In genomic region chr12:108317303-108318283, GRCh38 we compare ENCODE assay signal across 22 cellular contexts. TPM values are rescaled to one million over a fixed set of nuclear protein-coding genes. Genes with fewer than 3 reads are reported as not detected.
"Had no signal": no experiment of that assay in that cellular context is flagged by ENCODE, and none has a peak within 500 bp of the region (broad histone marks: within the 10 kb centered on the region; RNA-seq: fewer than 3 reads in every experiment).

No MANE protein-coding gene starts in this region.

- H3K27me3 ChIP-seq: body of pancreas, cardiac muscle cell, tibial nerve, uterus had no signal

- H3K4me1 ChIP-seq: foreskin keratinocyte, prostate gland had no signal

- H3K36me3 Mint-ChIP-seq: activated CD4-positive, alpha-beta memory T cell treated with anti-CD3 and anti-CD28 coated beads for 36 hours; mesothelial cell of epicardium; naive thymus-derived CD8-positive, alpha-beta T cell; WTC11 had no signal

- DNase-seq: activated CD4-positive, alpha-beta memory T cell treated with anti-CD3 and anti-CD28 coated beads for 36 hours; activated CD4-positive, alpha-beta T cell treated with anti-CD3 and anti-CD28 coated beads for 36 hours; activated effector memory CD4-positive, alpha-beta T cell treated with Interleukin-2 at 50 U/mL for 16 hours; activated naive CD4-positive, alpha-beta T cell treated with anti-CD3 and anti-CD28 coated beads for 36 hours; activated T-cell treated with anti-CD3 and anti-CD28 coated beads, Interleukin-2, amount 50 U/mL, for 72 hours; body of pancreas; dermis blood vessel endothelial cell; effector memory CD4-positive, alpha-beta T cell; foreskin keratinocyte; naive thymus-derived CD8-positive, alpha-beta T cell; stimulated activated CD4-positive, alpha-beta T cell treated with anti-CD3 and anti-CD28 coated beads, Interleukin-1b, Interleukin-23, amount 100 ng/mL, for 48 hours; T1000; uterus had no signal

- H3K9me3 Mint-ChIP-seq: activated CD4-positive, alpha-beta memory T cell treated with anti-CD3 and anti-CD28 coated beads for 36 hours; activated naive CD4-positive, alpha-beta T cell treated with anti-CD3 and anti-CD28 coated beads for 36 hours; mesothelial cell of epicardium; stimulated activated naive CD8-positive, alpha-beta T cell treated with anti-CD3 and anti-CD28 coated beads, Interleukin-15, Interleukin-2, amounts not matched to agents 100 ng/mL and 50 ng/mL, for 24 hours; T-helper 1 cell treated with Interleukin-12 subunit alpha and Interleukin-12 subunit beta and Interleukin-4 antibody, amounts not matched to agents 30 μg/mL and 1 μg/mL, for 36 hours had no signal

- H3K9me3 ChIP-seq: body of pancreas, prostate gland, tibial nerve, uterus had no signal

- H3K27ac Mint-ChIP-seq: activated CD4-positive, alpha-beta memory T cell treated with anti-CD3 and anti-CD28 coated beads for 36 hours; activated CD4-positive, alpha-beta T cell treated with anti-CD3 and anti-CD28 coated beads for 36 hours; activated naive CD4-positive, alpha-beta T cell treated with anti-CD3 and anti-CD28 coated beads for 36 hours; activated T-cell treated with anti-CD3 and anti-CD28 coated beads, Interleukin-2, amount 50 U/mL, for 72 hours; mesothelial cell of epicardium; naive thymus-derived CD8-positive, alpha-beta T cell; stimulated activated naive CD8-positive, alpha-beta T cell treated with anti-CD3 and anti-CD28 coated beads, Interleukin-15, Interleukin-2, amounts not matched to agents 100 ng/mL and 50 ng/mL, for 24 hours; T-helper 1 cell treated with Interleukin-12 subunit alpha and Interleukin-12 subunit beta and Interleukin-4 antibody, amounts not matched to agents 30 μg/mL and 1 μg/mL, for 36 hours; WTC11 had no signal

- ATAC-seq: activated CD4-positive, alpha-beta T cell treated with anti-CD3 and anti-CD28 coated beads for 36 hours; activated T-cell treated with anti-CD3 and anti-CD28 coated beads, Interleukin-2, amount 50 U/mL, for 72 hours; body of pancreas; foreskin keratinocyte; left lobe of liver; naive thymus-derived CD8-positive, alpha-beta T cell had no signal

- H3K4me3 Mint-ChIP-seq: activated CD4-positive, alpha-beta memory T cell treated with anti-CD3 and anti-CD28 coated beads for 36 hours; activated CD4-positive, alpha-beta T cell treated with anti-CD3 and anti-CD28 coated beads for 36 hours; activated naive CD4-positive, alpha-beta T cell treated with anti-CD3 and anti-CD28 coated beads for 36 hours; activated T-cell treated with anti-CD3 and anti-CD28 coated beads, Interleukin-2, amount 50 U/mL, for 72 hours; mesothelial cell of epicardium; naive thymus-derived CD8-positive, alpha-beta T cell; stimulated activated naive CD8-positive, alpha-beta T cell treated with anti-CD3 and anti-CD28 coated beads, Interleukin-15, Interleukin-2, amounts not matched to agents 100 ng/mL and 50 ng/mL, for 24 hours; T-helper 1 cell treated with Interleukin-12 subunit alpha and Interleukin-12 subunit beta and Interleukin-4 antibody, amounts not matched to agents 30 μg/mL and 1 μg/mL, for 36 hours; WTC11 had no signal

- H3K4me3 ChIP-seq: body of pancreas, cardiac muscle cell, prostate gland, tibial nerve, uterus had no signal

- H3K27ac ChIP-seq: body of pancreas, cardiac muscle cell, foreskin keratinocyte, prostate gland had no signal

- H3K36me3 ChIP-seq: cardiac muscle cell, prostate gland, tibial nerve, uterus had no signal

RNA-seq across cellular contexts. Expression of gene CMKLR1, which starts 21.5 kb away (rescaled TPM):
- total RNA-seq: activated CD4-positive, alpha-beta memory T cell treated with anti-CD3 and anti-CD28 coated beads for 36 hours; activated CD4-positive, alpha-beta T cell treated with anti-CD3 and anti-CD28 coated beads for 36 hours; activated naive CD4-positive, alpha-beta T cell treated with anti-CD3 and anti-CD28 coated beads for 36 hours; activated T-cell treated with anti-CD3 and anti-CD28 coated beads, Interleukin-2, amount 50 U/mL, for 72 hours; cardiac muscle cell; foreskin keratinocyte; lung microvascular endothelial cell had no signal
- polyA plus RNA-seq: foreskin keratinocyte had no signal
